ENCODE assay signal across 13 cellular contexts in genomic region chr5:142358121-142358520, GRCh38. TPM values are rescaled to one million over a fixed set of nuclear protein-coding genes. Genes with fewer than 3 reads are reported as not detected.
DNase-seq lines count a peak whose midpoint lies in the region; ATAC-seq and TF ChIP-seq lines count a peak whose summit lies in the region.
"Had no signal": no experiment of that assay in that cellular context is flagged by ENCODE, and none has a peak within 500 bp of the region (broad histone marks: within the 10 kb centered on the region; RNA-seq: fewer than 3 reads in every experiment).

No MANE protein-coding gene starts in this region.

- CTCF ChIA-PET in naive thymus-derived CD4-positive, alpha-beta T cell (lab: Charles Lee), result interaction anchor here (0.6 to 1.3 kb wide), 2 partner anchors 23 to 31 kb away, joined by 3 read pairs; no protein-coding TSS in a partner anchor

- H3K27ac ChIP-seq in BLaER1, result no peak overlapping the region
- H3K27ac ChIP-seq in HUES64 (ENCODE audit: low read depth, low read length), result peak overlapping the region; percentile 100
- no peak overlapping the region for H3K27ac ChIP-seq in naive thymus-derived CD4-positive, alpha-beta T cell (ENCODE audit: low read depth, low read length)
- H3K27ac ChIP-seq in substantia nigra (ENCODE audit: low read depth, low read length, poor library complexity, severe bottlenecking), result no peak overlapping the region
- H3K27ac ChIP-seq: SK-N-MC had no signal

- H3K9me3 ChIP-seq in BLaER1 (no peaks in the 10 kb centered on the region), HUES64 (ENCODE audit: insufficient read depth, low read depth, low read length) (no peaks in the 10 kb centered on the region)
- H3K9me3 ChIP-seq in naive thymus-derived CD4-positive, alpha-beta T cell (ENCODE audit: control insufficient read depth in 2 of 3, low read length in 3 of 3), result no peaks in the 10 kb centered on the region

- H3K27ac Mint-ChIP-seq in brain, result peak overlapping the region in 3 of 5 experiments; percentile 95 to 97 (median 96)
- H3K27ac Mint-ChIP-seq in naive thymus-derived CD4-positive, alpha-beta T cell, result peak overlapping the region in 8 of 9 donors; percentile 58 to 91 (median 73)

- peaks cover 7% of the 10 kb centered on the region for H3K27me3 Mint-ChIP-seq in brain
- H3K27me3 Mint-ChIP-seq in naive thymus-derived CD4-positive, alpha-beta T cell, result peaks cover 0 to 12% (median 0%) of the 10 kb centered on the region in 5 donors

- no peak for DNase-seq in naive thymus-derived CD4-positive, alpha-beta T cell
- DNase-seq in NCI-H1417 treated with DMSO at 0.1 percent for 48 hours (lab: John Stamatoyannopoulos, UW), result no peak
- DNase-seq in substantia nigra (lab: John Stamatoyannopoulos, UW), result no peak
- no peak for DNase-seq in NCI-H446 (lab: John Stamatoyannopoulos, UW)
- DNase-seq: activated gamma-delta T cell, DMS79, HCEC 1CT, NCI-H2081 treated with DMSO at 0.1 percent for 48 hours had no signal

- ATAC-seq in naive thymus-derived CD4-positive, alpha-beta T cell, result no peak
- no peak for ATAC-seq in HG03196 (IDR thresholded peaks at IDR 0.05; ENCODE audit: unreplicated experiment)

- POLR2A ChIA-PET in naive thymus-derived CD4-positive, alpha-beta T cell (lab: Charles Lee), result interaction anchor here (2.5 kb wide), 1 partner anchor 33 kb away, joined by 8 read pairs; the partner anchor contains the start of gene SPRY4

- H3K4me1 ChIP-seq in BLaER1 (peaks cover 23% of the 10 kb centered on the region), HUES64 (ENCODE audit: insufficient read depth, low read length) (peaks cover 43% of the 10 kb centered on the region)
- H3K4me1 ChIP-seq in naive thymus-derived CD4-positive, alpha-beta T cell (ENCODE audit: control insufficient read depth in 2 of 2, insufficient read depth in 2 of 2, low read length in 2 of 2), result peaks cover 15 to 35% of the 10 kb centered on the region in 2 donors

- peaks cover 44% of the 10 kb centered on the region for H3K27me3 ChIP-seq in BLaER1
- H3K27me3 ChIP-seq in HUES64 (ENCODE audit: insufficient read depth, low read length), result peaks cover 2% of the 10 kb centered on the region; the same call in 1 of the 2 replicates
- no peaks in the 10 kb centered on the region for H3K27me3 ChIP-seq in naive thymus-derived CD4-positive, alpha-beta T cell (ENCODE audit: control insufficient read depth in 2 of 2, insufficient read depth in 2 of 2, low read length in 2 of 2)

- TF ChIP-seq CTCF in brain (conservative IDR thresholded peaks at IDR 0.05), result no peak

- H3K9me3 Mint-ChIP-seq in brain, result peaks cover 0 to 11% (median 0%) of the 10 kb centered on the region in 5 experiments
- peaks cover 0 to 2% (median 0%) of the 10 kb centered on the region in 11 donors for H3K9me3 Mint-ChIP-seq in naive thymus-derived CD4-positive, alpha-beta T cell

- no peaks in the 10 kb centered on the region for H3K36me3 ChIP-seq in BLaER1
- H3K36me3 ChIP-seq in HUES64 (ENCODE audit: insufficient read depth, low read length), result no peaks in the 10 kb centered on the region
- H3K36me3 ChIP-seq in naive thymus-derived CD4-positive, alpha-beta T cell (ENCODE audit: control insufficient read depth in 2 of 3, insufficient read depth in 3 of 3, low read length in 3 of 3), result no peaks in the 10 kb centered on the region

- no peaks in the 10 kb centered on the region for H3K36me3 Mint-ChIP-seq in brain
- no peaks in the 10 kb centered on the region for H3K36me3 Mint-ChIP-seq in naive thymus-derived CD4-positive, alpha-beta T cell

- no peak overlapping the region for H3K9ac ChIP-seq in BLaER1
- H3K9ac ChIP-seq in HUES64 (ENCODE audit: low read depth, low read length), result peak overlapping the region; percentile 84; the same call in 1 of the 2 replicates

- H3K4me1 Mint-ChIP-seq in brain, result peaks cover 57% of the 10 kb centered on the region
- peaks cover 25 to 62% (median 51%) of the 10 kb centered on the region in 7 donors for H3K4me1 Mint-ChIP-seq in naive thymus-derived CD4-positive, alpha-beta T cell

- 89% methylated on average over 5 of the region's 5 CpGs for WGBS in HUES64

- H4K20me1 ChIP-seq in BLaER1, result peaks cover 23% of the 10 kb centered on the region

- H3K4me3 ChIP-seq in BLaER1, result no peak overlapping the region
- no peak overlapping the region for H3K4me3 ChIP-seq in HUES64 (ENCODE audit: low read length)
- no peak overlapping the region for H3K4me3 ChIP-seq in naive thymus-derived CD4-positive, alpha-beta T cell (ENCODE audit: low read length)

- peak overlapping the region; percentile 83 to 86 (median 84) for H3K4me3 Mint-ChIP-seq in brain
- H3K4me3 Mint-ChIP-seq in naive thymus-derived CD4-positive, alpha-beta T cell, result peak overlapping the region; percentile 78 to 87 (median 84)

- intact Hi-C loops in naive thymus-derived CD4-positive, alpha-beta T cell (cut with micrococcal nuclease), result loop anchor here (5.0 to 10.0 kb wide), 7 partner anchors 206 to 1829 kb away; partner anchors contain the start of genes KCTD16 (in 1 of the 2), NR3C1 (in 1 of the 2) and YIPF5 (in 1 of the 2)

- H3K4me2 ChIP-seq in BLaER1, result peak overlapping the region; percentile 96

RNA-seq across cellular contexts. Expression of gene SPRY4, which starts 33.3 kb away (rescaled TPM):
- polyA plus RNA-seq in HUES64 (2013, experiment 1 of 2), result 64.4 TPM
- polyA plus RNA-seq in HUES64 (2013, experiment 2 of 2), result 80.8 TPM
- 5.3 TPM for polyA plus RNA-seq in brain (ENCODE audit: insufficient read depth, low read depth, low replicate concordance)
- under 1 TPM in 3 of 5 experiments, not detected in 2; 0.08 to 0.34 (median 0.11) TPM for total RNA-seq in naive thymus-derived CD4-positive, alpha-beta T cell
- polyA plus RNA-seq in naive thymus-derived CD4-positive, alpha-beta T cell, result not detected
